In genomic region chrX:68915778-68916177, GRCh38 we compare ENCODE assay signal across 18 cellular contexts.
DNase-seq lines count a peak whose midpoint lies in the region; ATAC-seq and TF ChIP-seq lines count a peak whose summit lies in the region.
"Had no signal": no experiment of that assay in that cellular context is flagged by ENCODE, and none has a peak within 500 bp of the region (broad histone marks: within the 10 kb centered on the region; RNA-seq: fewer than 3 reads in every experiment).

No MANE protein-coding gene starts in this region.

- peak; percentile 76 for ATAC-seq in activated naive CD8-positive, alpha-beta T cell treated with anti-CD3 and anti-CD28 coated beads, Interleukin-2, amount 10 ng/mL, durations not matched to agents 7 days and 5 days (ENCODE audit: low read depth)
- ATAC-seq in activated naive CD8-positive, alpha-beta T cell treated with anti-CD3 and anti-CD28 coated beads, Interleukin-2, amount 50 U/mL, for 24 hours: no peak
- ATAC-seq in HG02623 (IDR thresholded peaks at IDR 0.05; ENCODE audit: unreplicated experiment) (peak; percentile 76), HG03457 (IDR thresholded peaks at IDR 0.05; ENCODE audit: unreplicated experiment) (peak; percentile 96)
- ATAC-seq: foreskin keratinocyte, left ventricle myocardium superior, Panc1 had no signal

- TF ChIP-seq CTCF in parathyroid adenoma (IDR thresholded peaks at IDR 0.05): no peak
- TF ChIP-seq CTCF in adrenal gland (IDR thresholded peaks at IDR 0.05): no peak

- H3K27ac Mint-ChIP-seq in activated naive CD8-positive, alpha-beta T cell treated with anti-CD3 and anti-CD28 coated beads, Interleukin-2, amount 10 ng/mL, durations not matched to agents 7 days and 5 days: peak overlapping the region; percentile 42
- no peak overlapping the region for H3K27ac Mint-ChIP-seq in activated naive CD8-positive, alpha-beta T cell treated with anti-CD3 and anti-CD28 coated beads, Interleukin-2, amount 50 U/mL, for 24 hours
- H3K27ac Mint-ChIP-seq: CD4-positive, CD25-positive, alpha-beta regulatory T cell; stimulated activated naive CD8-positive, alpha-beta T cell treated with anti-CD3 and anti-CD28 coated beads, Interleukin-15, Interleukin-2, amounts not matched to agents 100 ng/mL and 50 ng/mL, for 24 hours had no signal

- H3K4me2 ChIP-seq in parathyroid adenoma (ENCODE audit: low read length): no peak overlapping the region

- H3K9ac ChIP-seq in parathyroid adenoma: no peak overlapping the region

- no peak overlapping the region for H3K4me3 ChIP-seq in parathyroid adenoma (ENCODE audit: low read depth, low read length)
- H3K4me3 ChIP-seq in adrenal gland: no peak overlapping the region

- intact Hi-C loops in adrenal gland (cut with DNase I): no loop called here

- H3K36me3 Mint-ChIP-seq in activated naive CD8-positive, alpha-beta T cell treated with anti-CD3 and anti-CD28 coated beads, Interleukin-2, amount 10 ng/mL, durations not matched to agents 7 days and 5 days: no peaks in the 10 kb centered on the region
- no peaks in the 10 kb centered on the region for H3K36me3 Mint-ChIP-seq in activated naive CD8-positive, alpha-beta T cell treated with anti-CD3 and anti-CD28 coated beads, Interleukin-2, amount 50 U/mL, for 24 hours (ENCODE audit: low read depth)
- H3K36me3 Mint-ChIP-seq: CD4-positive, CD25-positive, alpha-beta regulatory T cell had no signal

- DNase-seq in activated naive CD8-positive, alpha-beta T cell treated with anti-CD3 and anti-CD28 coated beads, Interleukin-2, amount 10 ng/mL, durations not matched to agents 7 days and 5 days: no peak
- DNase-seq in activated naive CD8-positive, alpha-beta T cell treated with anti-CD3 and anti-CD28 coated beads, Interleukin-2, amount 50 U/mL, for 24 hours: no peak
- DNase-seq in stimulated activated CD4-positive, alpha-beta T cell treated with anti-CD3 and anti-CD28 coated beads, Interleukin-1b, Interleukin-23, amount 100 ng/mL, for 48 hours: no peak
- DNase-seq in SIG-M5 treated with dmso at 0.1 percent for 504 hours (lab: John Stamatoyannopoulos, UW; ENCODE audit: unreplicated experiment) (no peak), adrenal gland (no peak)
- DNase-seq: anterior cingulate cortex, DND-41, foreskin keratinocyte, H7, left ventricle myocardium superior, NCI-H2029 treated with DMSO at 0.1 percent for 48 hours, NCI-H526 treated with DMSO at 0.1 percent for 48 hours had no signal

- H2AFZ ChIP-seq in parathyroid adenoma: no peak overlapping the region

- H3K36me3 ChIP-seq in parathyroid adenoma (ENCODE audit: control insufficient read depth, insufficient read depth, low read length) (no peaks in the 10 kb centered on the region), adrenal gland (replicated peaks in 1 of 2) (no peaks in the 10 kb centered on the region)

- H3K9me3 Mint-ChIP-seq in activated naive CD8-positive, alpha-beta T cell treated with anti-CD3 and anti-CD28 coated beads, Interleukin-2, amount 10 ng/mL, durations not matched to agents 7 days and 5 days: no peaks in the 10 kb centered on the region
- H3K9me3 Mint-ChIP-seq in activated naive CD8-positive, alpha-beta T cell treated with anti-CD3 and anti-CD28 coated beads, Interleukin-2, amount 50 U/mL, for 24 hours: no peaks in the 10 kb centered on the region
- H3K9me3 Mint-ChIP-seq: CD4-positive, CD25-positive, alpha-beta regulatory T cell; stimulated activated naive CD8-positive, alpha-beta T cell treated with anti-CD3 and anti-CD28 coated beads, Interleukin-15, Interleukin-2, amounts not matched to agents 100 ng/mL and 50 ng/mL, for 24 hours had no signal

- H3K79me2 ChIP-seq in parathyroid adenoma: peaks cover 4% of the 10 kb centered on the region

- POLR2A ChIA-PET in activated naive CD8-positive, alpha-beta T cell treated with anti-CD3 and anti-CD28 coated beads, Interleukin-2, amount 10 ng/mL, durations not matched to agents 7 days and 5 days (lab: Charles Lee): no interaction called here

- H3K27me3 ChIP-seq in parathyroid adenoma (ENCODE audit: control insufficient read depth, insufficient read depth, low read length) (no peaks in the 10 kb centered on the region), adrenal gland (peaks cover 11% of the 10 kb centered on the region)
- H3K27me3 ChIP-seq: foreskin keratinocyte had no signal

- peaks cover 6% of the 10 kb centered on the region for H3K27me3 Mint-ChIP-seq in activated naive CD8-positive, alpha-beta T cell treated with anti-CD3 and anti-CD28 coated beads, Interleukin-2, amount 10 ng/mL, durations not matched to agents 7 days and 5 days
- H3K27me3 Mint-ChIP-seq in activated naive CD8-positive, alpha-beta T cell treated with anti-CD3 and anti-CD28 coated beads, Interleukin-2, amount 50 U/mL, for 24 hours: peaks cover 5% of the 10 kb centered on the region
- H3K27me3 Mint-ChIP-seq: CD4-positive, CD25-positive, alpha-beta regulatory T cell; stimulated activated naive CD8-positive, alpha-beta T cell treated with anti-CD3 and anti-CD28 coated beads, Interleukin-15, Interleukin-2, amounts not matched to agents 100 ng/mL and 50 ng/mL, for 24 hours had no signal

- 67 to 78% (median 75%) methylated on average over 2 of the region's 2 CpGs; no CpG with 5 or more reads in 1 of the 4 donors for WGBS in adrenal gland, 4 donors

- H3K4me1 Mint-ChIP-seq in activated naive CD8-positive, alpha-beta T cell treated with anti-CD3 and anti-CD28 coated beads, Interleukin-2, amount 10 ng/mL, durations not matched to agents 7 days and 5 days: peaks cover 18% of the 10 kb centered on the region
- no peaks in the 10 kb centered on the region for H3K4me1 Mint-ChIP-seq in activated naive CD8-positive, alpha-beta T cell treated with anti-CD3 and anti-CD28 coated beads, Interleukin-2, amount 50 U/mL, for 24 hours
- H3K4me1 Mint-ChIP-seq: CD4-positive, CD25-positive, alpha-beta regulatory T cell had no signal

- no peaks in the 10 kb centered on the region for H3K9me3 ChIP-seq in parathyroid adenoma (ENCODE audit: control insufficient read depth, low read length)
- no peaks in the 10 kb centered on the region for H3K9me3 ChIP-seq in adrenal gland (replicated peaks in 1 of 3)

- H3K4me1 ChIP-seq in parathyroid adenoma (peaks cover 9% of the 10 kb centered on the region), adrenal gland (replicated peaks in 1 of 2) (no peaks in the 10 kb centered on the region)
- H3K4me1 ChIP-seq: foreskin keratinocyte had no signal

- H3K27ac ChIP-seq in parathyroid adenoma (peak overlapping the region; percentile 7), adrenal gland (peak overlapping the region in 1 of 5 donors; percentile 40)
- H3K27ac ChIP-seq: foreskin keratinocyte had no signal

- TF ChIP-seq POLR2A in adrenal gland (IDR thresholded peaks at IDR 0.05): no peak

- no peak overlapping the region for H3K4me3 Mint-ChIP-seq in activated naive CD8-positive, alpha-beta T cell treated with anti-CD3 and anti-CD28 coated beads, Interleukin-2, amount 10 ng/mL, durations not matched to agents 7 days and 5 days
- no peak overlapping the region for H3K4me3 Mint-ChIP-seq in activated naive CD8-positive, alpha-beta T cell treated with anti-CD3 and anti-CD28 coated beads, Interleukin-2, amount 50 U/mL, for 24 hours
- H3K4me3 Mint-ChIP-seq: CD4-positive, CD25-positive, alpha-beta regulatory T cell; stimulated activated naive CD8-positive, alpha-beta T cell treated with anti-CD3 and anti-CD28 coated beads, Interleukin-15, Interleukin-2, amounts not matched to agents 100 ng/mL and 50 ng/mL, for 24 hours had no signal
